ENCODE assay signal across 8 cellular contexts in genomic region chr1:205600085-205600484, GRCh38. TPM values are rescaled to one million over a fixed set of nuclear protein-coding genes. Genes with fewer than 3 reads are reported as not detected.
DNase-seq lines count a peak whose midpoint lies in the region; ATAC-seq, FAIRE-seq and TF ChIP-seq lines count a peak whose summit lies in the region.

No MANE protein-coding gene starts in this region.

- H3K4me3 Mint-ChIP-seq in osteocyte (ENCODE audit: unreplicated experiment), result no peak overlapping the region
- no peak overlapping the region for H3K4me3 Mint-ChIP-seq in glutamatergic neuron (ENCODE audit: unreplicated experiment)

- no peak overlapping the region for H3K4me3 ChIP-seq in K562

- DNase-seq in K562 (ENCODE audit: extremely low read depth in 1 of 4, low spot score in 3 of 4) (peak in 2 of 4 experiments; percentile 30 to 34), osteocyte (ENCODE audit: extremely low spot score, unreplicated experiment) (peak; percentile 40), glutamatergic neuron (no peak), DMS79 treated with DMSO at 0.1 percent for 48 hours (lab: John Stamatoyannopoulos, UW) (no peak), erythroblast (lab: John Stamatoyannopoulos, UW) (no peak)
- no peak for DNase-seq in activated effector memory CD4-positive, alpha-beta T cell treated with anti-CD3 and anti-CD28 coated beads, Interleukin-2, amount 50 U/mL, for 16 hours

- no peaks in the 10 kb centered on the region for H3K9me1 ChIP-seq in K562 (ENCODE audit: control insufficient read depth, insufficient read depth, low read length)

- ATAC-seq in GM18502 (IDR thresholded peaks at IDR 0.05; ENCODE audit: poor library complexity, unreplicated experiment), result peak; percentile 74
- ATAC-seq in HG03039 (IDR thresholded peaks at IDR 0.05; ENCODE audit: unreplicated experiment), result peak; percentile 61
- peak; percentile 32; the same call in 1 of the 3 replicates for ATAC-seq in K562

- H3K9me3 Mint-ChIP-seq in osteocyte (ENCODE audit: unreplicated experiment) (peaks cover 4% of the 10 kb centered on the region), glutamatergic neuron (ENCODE audit: unreplicated experiment) (peaks cover 5% of the 10 kb centered on the region)

- H3K4me1 Mint-ChIP-seq in osteocyte (ENCODE audit: unreplicated experiment) (peaks cover 23% of the 10 kb centered on the region), glutamatergic neuron (ENCODE audit: low read depth, unreplicated experiment) (no peaks in the 10 kb centered on the region)

- no peak overlapping the region for H3K9ac ChIP-seq in K562 (ENCODE audit: insufficient read depth in 1 of 2, low read depth in 2 of 2, low read length in 2 of 2)

- no peak overlapping the region for H3K27ac ChIP-seq in K562 (ENCODE audit: extremely low read depth, low read depth, low read length)

- TF ChIP-seq CTCF in K562 (IDR thresholded peaks at IDR 0.05 in 2 of 3, conservative IDR thresholded peaks at IDR 0.05 in 1 of 3; ENCODE audit: insufficient read depth in 2 of 3, low read depth in 1 of 3, low read length in 3 of 3) (no peak), osteocyte (IDR thresholded peaks at IDR 0.05) (no peak), glutamatergic neuron (IDR thresholded peaks at IDR 0.05; ENCODE audit: partially characterized antibody, unreplicated experiment) (no peak)

- no peak for TF ChIP-seq RAD21 in K562 (CRISPR knock-in tag; conservative IDR thresholded peaks at IDR 0.05 in 1 of 2, IDR thresholded peaks at IDR 0.05 in 1 of 2)

- H2AFZ ChIP-seq in K562 (ENCODE audit: low read depth, low read length), result no peak overlapping the region

- 20% methylated on average over 1 of the region's 1 CpG for WGBS in K562 (ENCODE audit: insufficient coverage, low coverage, missing lambda C conversion rate)

- no TSS peak for BruUV-seq in K562 (replicated peaks; lab: Mats Ljungman, UMichigan)

- intact Hi-C loops in K562 (cut with micrococcal nuclease), result no loop called here

- H3K4me2 ChIP-seq in K562 (ENCODE audit: insufficient read depth, low read length), result no peak overlapping the region

- H3K9me3 ChIP-seq in K562 (replicated peaks; ENCODE audit: control insufficient read depth, insufficient read depth, low read depth, low read length), result no peaks in the 10 kb centered on the region

- no peak for TF ChIP-seq EP300 in K562 (IDR thresholded peaks at IDR 0.05; ENCODE audit: low read length)

- H3K36me3 ChIP-seq in K562 (ENCODE audit: control insufficient read depth, insufficient read depth, low read length), result peaks cover 11% of the 10 kb centered on the region

- H3K27me3 Mint-ChIP-seq in osteocyte (ENCODE audit: unreplicated experiment) (no peaks in the 10 kb centered on the region), glutamatergic neuron (ENCODE audit: unreplicated experiment) (no peaks in the 10 kb centered on the region)

- no peak for FAIRE-seq in K562 (lab: Jason Lieb, UNC)

- TF ChIP-seq POLR2A in K562 (conservative IDR thresholded peaks at IDR 0.05), result no peak
- TF ChIP-seq POLR2A in erythroblast (IDR thresholded peaks at IDR 0.05; ENCODE audit: low read length), result no peak

- H3K79me2 ChIP-seq in K562 (ENCODE audit: control insufficient read depth, insufficient read depth, low read length), result no peaks in the 10 kb centered on the region

- POLR2A ChIA-PET in K562 (lab: Yijun Ruan, JAX), result interaction anchor here (0.9 to 2.5 kb wide), 4 partner anchors 8 to 84 kb away, joined by 3 to 13 read pairs (median 8); partner anchors contain the start of gene ELK4

- in situ Hi-C loops in K562 (cut with MboI), result no loop called here

- H3K27ac Mint-ChIP-seq in osteocyte (ENCODE audit: unreplicated experiment) (peak overlapping the region; percentile 75), glutamatergic neuron (ENCODE audit: unreplicated experiment) (no peak overlapping the region)

- CTCF ChIA-PET in K562 (lab: Yijun Ruan, JAX; ENCODE audit: low intra/inter-chr PET ratio), result no interaction called here

- peaks cover 31% of the 10 kb centered on the region for H3K36me3 Mint-ChIP-seq in osteocyte (ENCODE audit: unreplicated experiment)
- peaks cover 4% of the 10 kb centered on the region for H3K36me3 Mint-ChIP-seq in glutamatergic neuron (ENCODE audit: unreplicated experiment)

- no peaks in the 10 kb centered on the region for H3K27me3 ChIP-seq in K562 (ENCODE audit: control insufficient read depth in 2 of 2, insufficient read depth in 2 of 2, low read length in 2 of 2)

- H4K20me1 ChIP-seq in K562 (replicated peaks; ENCODE audit: control insufficient read depth, insufficient read depth, low read length), result 0 out of 2 replicates have a peak, but pooled peaks cover 7% of the 10 kb centered on the region

- no peaks in the 10 kb centered on the region for H3K4me1 ChIP-seq in K562 (replicated peaks in 1 of 2; ENCODE audit: control insufficient read depth in 2 of 2, insufficient read depth in 2 of 2, low read length in 2 of 2)

TF ChIP-seq in K562, 482 proteins besides CTCF, POLR2A, EP300 and RAD21:
- TF ChIP-seq NFE2 (IDR thresholded peaks at IDR 0.05; ENCODE audit: low read depth) (no peak), RNF2 (IDR thresholded peaks at IDR 0.05) (no peak), ZNF282 (CRISPR knock-in tag; IDR thresholded peaks at IDR 0.05) (no peak), DEAF1 (CRISPR knock-in tag; IDR thresholded peaks at IDR 0.05) (no peak), CHCHD3 (CRISPR knock-in tag; IDR thresholded peaks at IDR 0.05) (no peak), CBX5 (IDR thresholded peaks at IDR 0.05; ENCODE audit: borderline replicate concordance, low read depth) (no peak), ZNF134 (CRISPR knock-in tag; conservative IDR thresholded peaks at IDR 0.05) (no peak), RBFOX2 (IDR thresholded peaks at IDR 0.05; ENCODE audit: low read depth, low read length) (no peak), NR1H2 (CRISPR knock-in tag; IDR thresholded peaks at IDR 0.05) (no peak), ZNF445 (CRISPR knock-in tag; IDR thresholded peaks at IDR 0.05; ENCODE audit: low read depth) (no peak), ELF2 (CRISPR knock-in tag; IDR thresholded peaks at IDR 0.05) (no peak), HDAC1 (IDR thresholded peaks at IDR 0.05) (no peak), NCOR1 (IDR thresholded peaks at IDR 0.05) (no peak), ZNF655 (CRISPR knock-in tag; IDR thresholded peaks at IDR 0.05) (no peak), KHSRP (IDR thresholded peaks at IDR 0.05) (no peak), BRD4 (IDR thresholded peaks at IDR 0.05) (no peak), NR2F6 (CRISPR knock-in tag; IDR thresholded peaks at IDR 0.05) (no peak)

RNA-seq across cellular contexts. Expression of gene ELK4, which starts 31.7 kb away (rescaled TPM):
- 16.6 and 43.3 TPM in 2 replicates for total RNA-seq in K562 (2011; cell fraction: chromatin; rRNA removed; ENCODE audit: low replicate concordance)
- total RNA-seq in K562 (2011; cell fraction: nucleolus; rRNA removed), result 7.7 and 10.5 TPM in 2 replicates
- 22.9 and 45.5 TPM in 2 replicates for total RNA-seq in K562 (2011; cell fraction: nucleoplasm; rRNA removed)
- 4.2 and 7.4 TPM in 2 replicates for total RNA-seq in K562 (2014; rRNA removed)
- total RNA-seq in K562 (2014; rRNA removed; fragmentation: Illumina TruSeq; extraction: Trizol), result 15.3 and 18.5 TPM in 2 replicates
- total RNA-seq in K562 (2015; rRNA removed; fragmentation: Illumina TruSeq; extraction: Trizol), result 12.4 and 13.8 TPM in 2 replicates
- 21.7 and 22.2 TPM in 2 replicates for total RNA-seq in K562 (2021)
- 9.2 and 12.9 TPM in 2 replicates for polyA plus RNA-seq in K562 (2011; rRNA removed)
- 2.3 and 6.5 TPM in 2 replicates for polyA plus RNA-seq in K562 (2011; cell fraction: cytosol; rRNA removed)
- 15.1 and 25.1 TPM in 2 replicates for polyA plus RNA-seq in K562 (2011; cell fraction: nucleus; rRNA removed)
- polyA plus RNA-seq in K562 (2012), result 5.2 and 7.9 TPM in 2 replicates
- polyA plus RNA-seq in K562 (2014; fragmentation: Illumina TruSeq; extraction: Trizol), result 8.9 and 12.9 TPM in 2 replicates
- 1 to 10 TPM; 2.0 to 3.1 TPM for polyA plus RNA-seq in K562 (2014; fragmentation: Nextera tagmentation; extraction: Ambion mirVana)
- polyA plus RNA-seq in K562 (2014; rRNA removed), result 7.0 and 7.3 TPM in 2 replicates
- polyA minus RNA-seq in K562 (2011; rRNA and poly(A)+ RNA removed), result 9.9 and 16.0 TPM in 2 replicates
- 5.3 and 11.2 TPM in 2 replicates for polyA minus RNA-seq in K562 (2011; cell fraction: cytosol; rRNA and poly(A)+ RNA removed)
- 7.0 and 15.4 TPM in 2 replicates for polyA minus RNA-seq in K562 (2011; cell fraction: nucleus; rRNA and poly(A)+ RNA removed)
- total RNA-seq in osteocyte, result 46.4 and 50.4 TPM in 2 replicates
- total RNA-seq in glutamatergic neuron (ENCODE audit: unreplicated experiment), result 20.0 TPM
